In genomic region chr20:57828696-57829095, GRCh38 we compare ENCODE assay signal across 25 cellular contexts.
A peak's percentile ranks its signal among the peaks of the same experiment; 100 is the strongest.
DNase-seq lines count a peak whose midpoint lies in the region; ATAC-seq and TF ChIP-seq lines count a peak whose summit lies in the region.
"Had no signal": no experiment of that assay in that cellular context is flagged by ENCODE, and none has a peak within 500 bp of the region (broad histone marks: within the 10 kb centered on the region; RNA-seq: fewer than 3 reads in every experiment).

No MANE protein-coding gene starts in this region.

- no peak for TF ChIP-seq CTCF in RWPE2 (IDR thresholded peaks at IDR 0.05; ENCODE audit: poor library complexity, severe bottlenecking)
- no peak for TF ChIP-seq CTCF in nephron (IDR thresholded peaks at IDR 0.05; ENCODE audit: unreplicated experiment in 3 of 3)

- peaks cover 38% of the 10 kb centered on the region for H3K4me1 Mint-ChIP-seq in nephron
- H3K4me1 Mint-ChIP-seq in stimulated activated naive CD8-positive, alpha-beta T cell treated with anti-CD3 and anti-CD28 coated beads, Interleukin-15, amount 100 ng/mL, for 72 hours: no peaks in the 10 kb centered on the region
- H3K4me1 Mint-ChIP-seq: B cell had no signal

- H3K4me3 Mint-ChIP-seq in nephron: no peak overlapping the region
- no peak overlapping the region for H3K4me3 Mint-ChIP-seq in stimulated activated naive CD8-positive, alpha-beta T cell treated with anti-CD3 and anti-CD28 coated beads, Interleukin-15, amount 100 ng/mL, for 72 hours
- H3K4me3 Mint-ChIP-seq: B cell; CD4-positive, alpha-beta T cell; CD8-positive, alpha-beta T cell had no signal

- H3K27me3 Mint-ChIP-seq in nephron (ENCODE audit: low read depth): peaks cover 4% of the 10 kb centered on the region
- no peaks in the 10 kb centered on the region for H3K27me3 Mint-ChIP-seq in stimulated activated naive CD8-positive, alpha-beta T cell treated with anti-CD3 and anti-CD28 coated beads, Interleukin-15, amount 100 ng/mL, for 72 hours
- H3K27me3 Mint-ChIP-seq: CD4-positive, alpha-beta T cell had no signal

- H3K4me3 ChIP-seq in RWPE2 (ENCODE audit: severe bottlenecking): no peak overlapping the region
- H3K4me3 ChIP-seq: A549; BLaER1 treated with 17β-estradiol and CSF1 and Interleukin-3, amounts not matched to agents 10 nM and 100 nM had no signal

- no peaks in the 10 kb centered on the region for H3K9me3 Mint-ChIP-seq in nephron
- no peaks in the 10 kb centered on the region for H3K9me3 Mint-ChIP-seq in stimulated activated naive CD8-positive, alpha-beta T cell treated with anti-CD3 and anti-CD28 coated beads, Interleukin-15, amount 100 ng/mL, for 72 hours
- H3K9me3 Mint-ChIP-seq: CD4-positive, alpha-beta T cell; CD8-positive, alpha-beta T cell had no signal

- H3K9me3 ChIP-seq in RWPE2 (ENCODE audit: severe bottlenecking): no peaks in the 10 kb centered on the region
- H3K9me3 ChIP-seq: A549; BLaER1 treated with 17β-estradiol and CSF1 and Interleukin-3, amounts not matched to agents 10 nM and 100 nM; Caco-2 had no signal

- H3K36me3 ChIP-seq in RWPE2 (ENCODE audit: low read depth): no peaks in the 10 kb centered on the region
- H3K36me3 ChIP-seq: BLaER1 treated with 17β-estradiol and CSF1 and Interleukin-3, amounts not matched to agents 10 nM and 100 nM had no signal

- ATAC-seq in RWPE2 (ENCODE audit: low read depth): no peak
- no peak for ATAC-seq in GM18861 (IDR thresholded peaks at IDR 0.05; ENCODE audit: unreplicated experiment)
- no peak for ATAC-seq in stimulated activated naive CD8-positive, alpha-beta T cell treated with anti-CD3 and anti-CD28 coated beads, Interleukin-15, amount 100 ng/mL, for 72 hours
- ATAC-seq: A549; CD8-positive, alpha-beta T cell had no signal

- intact Hi-C loops in posterior vena cava (cut with DNase I): no loop called here

- H3K27ac ChIP-seq in RWPE2 (ENCODE audit: poor library complexity, severe bottlenecking): no peak overlapping the region
- H3K27ac ChIP-seq: 22Rv1; BLaER1 treated with 17β-estradiol and CSF1 and Interleukin-3, amounts not matched to agents 10 nM and 100 nM; C4-2B had no signal

- H3K27me3 ChIP-seq in RWPE2 (ENCODE audit: insufficient read depth, poor library complexity, severe bottlenecking): no peaks in the 10 kb centered on the region
- H3K27me3 ChIP-seq: BLaER1 treated with 17β-estradiol and CSF1 and Interleukin-3, amounts not matched to agents 10 nM and 100 nM had no signal

- H3K36me3 Mint-ChIP-seq in nephron (ENCODE audit: low read depth): no peaks in the 10 kb centered on the region
- H3K36me3 Mint-ChIP-seq: CD8-positive, alpha-beta T cell had no signal

- peak overlapping the region in 2 of 3 experiments; percentile 31 to 83 for H3K27ac Mint-ChIP-seq in nephron
- H3K27ac Mint-ChIP-seq in stimulated activated naive CD8-positive, alpha-beta T cell treated with anti-CD3 and anti-CD28 coated beads, Interleukin-15, amount 100 ng/mL, for 72 hours: no peak overlapping the region
- H3K27ac Mint-ChIP-seq: B cell; CD4-positive, alpha-beta T cell; CD8-positive, alpha-beta T cell had no signal

- no peaks in the 10 kb centered on the region for H3K4me1 ChIP-seq in RWPE2 (ENCODE audit: insufficient read depth, poor library complexity, severe bottlenecking)
- H3K4me1 ChIP-seq: A549, Caco-2 had no signal

- DNase-seq in D341Med (ENCODE audit: low spot score) (peak; percentile 15), RWPE2 (ENCODE audit: low spot score) (peak; percentile 72), posterior vena cava (ENCODE audit: low spot score) (peak; percentile 19), occipital lobe (lab: John Stamatoyannopoulos, UW) (no peak)
- DNase-seq in stimulated activated naive CD8-positive, alpha-beta T cell treated with anti-CD3 and anti-CD28 coated beads, Interleukin-15, amount 100 ng/mL, for 72 hours: no peak
- no peak for DNase-seq in activated CD4-positive, CD25-positive, alpha-beta regulatory T cell treated with anti-CD3 and anti-CD28 coated beads, Interleukin-2, amount 50 U/mL, for 72 hours
- DNase-seq: AML-193; Caco-2; Calu3; CD4-positive, alpha-beta T cell; CD8-positive, alpha-beta T cell; DMS 273 treated with DMSO at 0.1 percent for 48 hours; DMS153; DMS53; DMS79; DND-41; EL; GF-D8 had no signal

Comparison
In these comparisons a context has a peak if more than half of its experiments do, and no peak if none do; other contexts are left out.
1. DNase-seq: peak in D341Med (single experiment), RWPE2 (single experiment) and posterior vena cava (single experiment); none in stimulated activated naive CD8-positive, alpha-beta T cell treated with anti-CD3 and anti-CD28 coated beads, Interleukin-15, amount 100 ng/mL, for 72 hours (0 of 2), occipital lobe (single experiment) and activated CD4-positive, CD25-positive, alpha-beta regulatory T cell treated with anti-CD3 and anti-CD28 coated beads, Interleukin-2, amount 50 U/mL, for 72 hours (single experiment).
2. H3K27ac Mint-ChIP-seq: peak in nephron (2 of 3); none in stimulated activated naive CD8-positive, alpha-beta T cell treated with anti-CD3 and anti-CD28 coated beads, Interleukin-15, amount 100 ng/mL, for 72 hours (0 of 2).